Comparison of ENCODE assay signal across 10 cellular contexts in genomic region chr17:55426851-55427586, GRCh38. TPM values are rescaled to one million over a fixed set of nuclear protein-coding genes. Genes with fewer than 3 reads are reported as not detected.
A peak's percentile ranks its signal among the peaks of the same experiment; 100 is the strongest.
DNase-seq lines count a peak whose midpoint lies in the region; ATAC-seq, FAIRE-seq and TF ChIP-seq lines count a peak whose summit lies in the region.
"Had no signal": no experiment of that assay in that cellular context is flagged by ENCODE, and none has a peak within 500 bp of the region (broad histone marks: within the 10 kb centered on the region; RNA-seq: fewer than 3 reads in every experiment).

No MANE protein-coding gene starts in this region.

- POLR2A ChIA-PET in GM12878 (lab: Charles Lee), result interaction anchor here (0.8 to 2.8 kb wide), 5 partner anchors 9 to 400 kb away, joined by 3 to 28 read pairs (median 3); no protein-coding TSS in a partner anchor
- POLR2A ChIA-PET in naive thymus-derived CD4-positive, alpha-beta T cell (lab: Charles Lee), result interaction anchor here (0.7 kb wide), 1 partner anchor 8 kb away, joined by 4 read pairs; no protein-coding TSS in a partner anchor

- intact Hi-C loops in GM12878 (cut with micrococcal nuclease; ENCODE audit: unreplicated experiment), result loop anchor here (1.0 kb wide), 1 partner anchor 10 kb away; no protein-coding TSS in a partner anchor
- intact Hi-C loops in naive thymus-derived CD4-positive, alpha-beta T cell (cut with micrococcal nuclease), result loop anchor here in 1 of 2 donors (10.0 kb wide), 1 partner anchor 1828 kb away; the partner anchor contains the start of gene MSI2

- H3K4me2 ChIP-seq in GM12878 (ENCODE audit: control insufficient read depth, insufficient read depth), result peak overlapping the region; percentile 61
- H3K4me2 ChIP-seq: neural progenitor cell had no signal

- FAIRE-seq in GM12878 (lab: Jason Lieb, UNC), result no peak

- ATAC-seq in GM19043 (IDR thresholded peaks at IDR 0.05; ENCODE audit: low read depth, unreplicated experiment) (peak; percentile 45), HG02885 (IDR thresholded peaks at IDR 0.05; ENCODE audit: poor library complexity, unreplicated experiment) (peak; percentile 61), GM12878 (peak; percentile 84)
- no peak for ATAC-seq in naive thymus-derived CD4-positive, alpha-beta T cell

- TF ChIP-seq RAD21 in GM12878 (IDR thresholded peaks at IDR 0.05; ENCODE audit: insufficient read depth, low read depth, low read length), result no peak

- H3K4me1 Mint-ChIP-seq in naive thymus-derived CD4-positive, alpha-beta T cell, result peaks cover 0 to 7% (median 4%) of the 10 kb centered on the region in 7 donors

- WGBS in GM12878 (ENCODE audit: insufficient coverage, insufficient replicate concordance, low lambda C conversion rate, missing lambda C conversion rate), result 3% methylated on average over 2 of the region's 2 CpGs

- H3K27ac Mint-ChIP-seq in naive thymus-derived CD4-positive, alpha-beta T cell, result no peak overlapping the region
- H3K27ac Mint-ChIP-seq: neural progenitor cell had no signal

- no peak for TF ChIP-seq POLR2A in GM12878 (IDR thresholded peaks at IDR 0.05; ENCODE audit: low read depth, low read length)

- no peaks in the 10 kb centered on the region for H3K27me3 ChIP-seq in ACC112 (ENCODE audit: insufficient read depth, low read length)
- H3K27me3 ChIP-seq in GM12878 (replicated peaks in 1 of 2; ENCODE audit: control insufficient read depth in 2 of 2, insufficient read depth in 2 of 2, low read length in 1 of 2), result no peaks in the 10 kb centered on the region
- no peaks in the 10 kb centered on the region for H3K27me3 ChIP-seq in naive thymus-derived CD4-positive, alpha-beta T cell (ENCODE audit: control insufficient read depth in 2 of 2, insufficient read depth in 2 of 2, low read length in 2 of 2)
- H3K27me3 ChIP-seq: neural progenitor cell had no signal

- H3K4me3 Mint-ChIP-seq in naive thymus-derived CD4-positive, alpha-beta T cell, result no peak overlapping the region
- H3K4me3 Mint-ChIP-seq: neural progenitor cell had no signal

- in situ Hi-C loops in GM12878 (cut with MboI), result no loop called here

- H3K36me3 ChIP-seq in ACC112 (ENCODE audit: insufficient read depth, low read length) (no peaks in the 10 kb centered on the region), GM12878 (ENCODE audit: control insufficient read depth in 2 of 2, insufficient read depth in 2 of 2, low read length in 1 of 2) (no peaks in the 10 kb centered on the region)
- H3K36me3 ChIP-seq in naive thymus-derived CD4-positive, alpha-beta T cell (ENCODE audit: control insufficient read depth in 2 of 3, insufficient read depth in 3 of 3, low read length in 3 of 3), result no peaks in the 10 kb centered on the region
- H3K36me3 ChIP-seq: neural progenitor cell had no signal

- RAD21 ChIA-PET in GM12878 (lab: Charles Lee; ENCODE audit: unreplicated experiment), result interaction anchor here (0.9 to 4.1 kb wide), 6 partner anchors 9 to 72 kb away, joined by 3 to 36 read pairs (median 5); no protein-coding TSS in a partner anchor

- CTCF ChIA-PET in GM12878 (lab: Yijun Ruan, JAX), result interaction anchor here (3.4 kb wide), 1 partner anchor 10 kb away, joined by 21 read pairs; no protein-coding TSS in a partner anchor
- CTCF ChIA-PET in naive thymus-derived CD4-positive, alpha-beta T cell (lab: Charles Lee), result no interaction called here

- H3K27ac ChIP-seq in ACC112 (ENCODE audit: low read depth, low read length) (peak overlapping the region; percentile 68), GM12878 (ENCODE audit: control insufficient read depth, insufficient read depth) (peak overlapping the region; percentile 76)
- no peak overlapping the region for H3K27ac ChIP-seq in naive thymus-derived CD4-positive, alpha-beta T cell (ENCODE audit: low read depth, low read length)
- H3K27ac ChIP-seq: neural progenitor cell had no signal

- H3K27me3 Mint-ChIP-seq in naive thymus-derived CD4-positive, alpha-beta T cell, result peaks cover 14 to 43% (median 26%) of the 10 kb centered on the region in 5 donors

- H2AFZ ChIP-seq in ACC112 (ENCODE audit: low read length, unreplicated experiment) (peak overlapping the region; percentile 62), GM12878 (ENCODE audit: control insufficient read depth, low read depth, low read length) (peak overlapping the region; percentile 46)
- H2AFZ ChIP-seq: neural progenitor cell had no signal

- no peaks in the 10 kb centered on the region for H3K79me2 ChIP-seq in ACC112 (ENCODE audit: control insufficient read depth, insufficient read depth, low read length, unreplicated experiment)
- H3K79me2 ChIP-seq in GM12878 (ENCODE audit: control insufficient read depth, insufficient read depth, low read length), result peaks cover 3% of the 10 kb centered on the region; the same call in 1 of the 2 replicates

- H3K36me3 Mint-ChIP-seq in naive thymus-derived CD4-positive, alpha-beta T cell, result no peaks in the 10 kb centered on the region

- DNase-seq in GM12878 (ENCODE audit: low read depth, low spot score) (no peak), cerebellar nuclear complex (lab: John Stamatoyannopoulos, UW) (no peak), SIG-M5 treated with dmso at 0.1 percent for 504 hours (lab: John Stamatoyannopoulos, UW; ENCODE audit: unreplicated experiment) (no peak), NCI-H510A (lab: John Stamatoyannopoulos, UW) (no peak)
- DNase-seq in naive thymus-derived CD4-positive, alpha-beta T cell, result no peak
- DNase-seq: activated CD4-positive, alpha-beta T cell treated with anti-CD3 and anti-CD28 coated beads for 4 hours had no signal

- no peaks in the 10 kb centered on the region for H3K9me3 ChIP-seq in GM12878 (replicated peaks; ENCODE audit: control insufficient read depth, insufficient read depth, low read length)
- H3K9me3 ChIP-seq in naive thymus-derived CD4-positive, alpha-beta T cell (ENCODE audit: control insufficient read depth in 2 of 3, low read length in 3 of 3), result no peaks in the 10 kb centered on the region

- peak; percentile 25 to 46; a peak in 2 of 4 replicates for TF ChIP-seq EP300 in GM12878 (IDR thresholded peaks at IDR 0.05; ENCODE audit: borderline replicate concordance in 1 of 2, control insufficient read depth in 1 of 2, low read depth in 2 of 2, low read length in 2 of 2)

- TF ChIP-seq CTCF in GM12878 (IDR thresholded peaks at IDR 0.05 in 2 of 3, conservative IDR thresholded peaks at IDR 0.05 in 1 of 3; ENCODE audit: control insufficient read depth in 2 of 3, extremely low read depth in 1 of 3, insufficient read depth in 1 of 3, low read depth in 3 of 3, low read length in 3 of 3), result no peak

- no TSS peak for BruUV-seq in GM12878 (replicated peaks; lab: Mats Ljungman, UMichigan)

- peaks cover 31% of the 10 kb centered on the region for H3K4me1 ChIP-seq in ACC112 (ENCODE audit: control insufficient read depth, insufficient read depth, low read length, unreplicated experiment)
- peaks cover 49% of the 10 kb centered on the region for H3K4me1 ChIP-seq in GM12878 (ENCODE audit: control insufficient read depth, insufficient read depth, low read length)
- peaks cover 0 to 3% of the 10 kb centered on the region in 2 donors for H3K4me1 ChIP-seq in naive thymus-derived CD4-positive, alpha-beta T cell (ENCODE audit: control insufficient read depth in 2 of 2, insufficient read depth in 2 of 2, low read length in 2 of 2)
- H3K4me1 ChIP-seq: neural progenitor cell had no signal

- H3K9ac ChIP-seq in GM12878 (ENCODE audit: control insufficient read depth, insufficient read depth, low read length), result no peak overlapping the region
- H3K9ac ChIP-seq: neural progenitor cell had no signal

- H3K4me3 ChIP-seq in ACC112 (ENCODE audit: low read depth, low read length) (no peak overlapping the region), GM12878 (no peak overlapping the region)
- H3K4me3 ChIP-seq in naive thymus-derived CD4-positive, alpha-beta T cell (ENCODE audit: low read length), result no peak overlapping the region
- H3K4me3 ChIP-seq: neural progenitor cell had no signal

- H4K20me1 ChIP-seq in GM12878 (ENCODE audit: control insufficient read depth, insufficient read depth), result no peaks in the 10 kb centered on the region

- SMC1A ChIA-PET in GM12878 (lab: Charles Lee; ENCODE audit: uncharacterized antibody, unreplicated experiment), result interaction anchor here (0.9 to 17.7 kb wide), 7 partner anchors 6 to 83 kb away, joined by 3 to 359 read pairs (median 5); partner anchors contain the start of gene MMD

- no peaks in the 10 kb centered on the region for H3K9me3 Mint-ChIP-seq in naive thymus-derived CD4-positive, alpha-beta T cell

TF ChIP-seq in GM12878, 131 proteins besides CTCF, POLR2A, EP300 and RAD21 (continues in another document):
- TF ChIP-seq USF2 (IDR thresholded peaks at IDR 0.05; ENCODE audit: borderline replicate concordance, low read depth, low read length) (no peak), POU2F2 (IDR thresholded peaks at IDR 0.05; ENCODE audit: borderline replicate concordance, low read depth, low read length) (no peak), DPF2 (IDR thresholded peaks at IDR 0.05) (0 out of 2 replicates have a peak, but pooled peaks have one; percentile 12)

RNA-seq across cellular contexts. Expression of gene MMD, which starts 5.4 kb away (rescaled TPM):
- total RNA-seq in GM12878 (2013; cell fraction: nucleolus; rRNA removed), result 88.8 and 95.5 TPM in 2 replicates
- 22.6 and 28.8 TPM in 2 replicates for total RNA-seq in GM12878 (2014; rRNA removed)
- 18.6 and 20.6 TPM in 2 replicates for total RNA-seq in GM12878 (2014; rRNA removed; fragmentation: Illumina TruSeq; extraction: Trizol)
- 24.2 and 25.2 TPM in 2 replicates for total RNA-seq in GM12878 (2021)
- 5.1 TPM for polyA plus RNA-seq in GM12878 (2011; ENCODE audit: low read depth)
- 46.7 and 53.5 TPM in 2 replicates for polyA plus RNA-seq in GM12878 (2011; rRNA removed)
- polyA plus RNA-seq in GM12878 (2011; cell fraction: cytosol; rRNA removed), result 19.0 and 23.0 TPM in 2 replicates
- polyA plus RNA-seq in GM12878 (2011; cell fraction: nucleus; rRNA removed), result 23.6 and 27.5 TPM in 2 replicates
- polyA plus RNA-seq in GM12878 (2012), result 9.9 and 10.8 TPM in 2 replicates
- polyA plus RNA-seq in GM12878 (2014; fragmentation: Illumina TruSeq; extraction: Trizol), result 22.1 and 29.2 TPM in 2 replicates
- 10 to 100 TPM in 1 of 2 experiments, 1 to 10 TPM in 1; 8.0 to 12.1 TPM for polyA plus RNA-seq in GM12878 (2014; fragmentation: Nextera tagmentation; extraction: Ambion mirVana)
- polyA plus RNA-seq in GM12878 (2014; rRNA removed), result 20.3 and 22.8 TPM in 2 replicates
- polyA plus RNA-seq in GM12878 (2016; fragmentation: Nextera tagmentation; extraction: Ambion mirVana), result 10 to 100 TPM; 23.0 to 24.0 TPM
- 22.3 and 29.7 TPM in 2 replicates for polyA minus RNA-seq in GM12878 (2011; rRNA and poly(A)+ RNA removed)
- 10.5 and 12.4 TPM in 2 replicates for polyA minus RNA-seq in GM12878 (2011; cell fraction: cytosol; rRNA and poly(A)+ RNA removed)
- polyA minus RNA-seq in GM12878 (2011; cell fraction: nucleus; rRNA and poly(A)+ RNA removed), result 27.1 and 30.5 TPM in 2 replicates
- total RNA-seq in naive thymus-derived CD4-positive, alpha-beta T cell, result 10 to 100 TPM in 3 of 5 experiments, 1 to 10 TPM in 2; 6.6 to 35.3 (median 11.2) TPM
- 10 to 100 TPM in 1 of 2 donors, 1 to 10 TPM in 1; 5.2 to 16.1 TPM for polyA plus RNA-seq in naive thymus-derived CD4-positive, alpha-beta T cell
